In genomic region chr3:184133840-184134745, GRCh38 we compare ENCODE assay signal across 8 cellular contexts. TPM values are rescaled to one million over a fixed set of nuclear protein-coding genes. Genes with fewer than 3 reads are reported as not detected.
DNase-seq lines count a peak whose midpoint lies in the region; ATAC-seq and TF ChIP-seq lines count a peak whose summit lies in the region.

No MANE protein-coding gene starts in this region.

- 0 out of 2 replicates have a peak, but pooled peaks have one; percentile 2 for TF ChIP-seq CTCF in WERI-Rb-1 (IDR thresholded peaks at IDR 0.05; ENCODE audit: low read depth, low read length)
- TF ChIP-seq CTCF in kidney epithelial cell (IDR thresholded peaks at IDR 0.05; ENCODE audit: insufficient read depth, low read length, poor library complexity, severe bottlenecking), result no peak
- TF ChIP-seq CTCF in spleen (IDR thresholded peaks at IDR 0.05 in 8 of 11, conservative IDR thresholded peaks at IDR 0.05 in 3 of 11), result no peak

- 1 to 2% (median 2%) methylated on average over 36 to 37 of the region's 37 CpGs for WGBS in spleen, 5 donors

- H3K9me3 ChIP-seq in WERI-Rb-1 (ENCODE audit: severe bottlenecking) (no peaks in the 10 kb centered on the region), spleen (no peaks in the 10 kb centered on the region)

- peak overlapping the region; percentile 99 for H3K4me3 ChIP-seq in WERI-Rb-1 (ENCODE audit: low read depth, low read length)
- H3K4me3 ChIP-seq in kidney epithelial cell (ENCODE audit: low read depth, low read length), result peak overlapping the region; percentile 83
- H3K4me3 ChIP-seq in spleen, result peak overlapping the region; percentile 64 to 99 (median 94)

- no peak for ATAC-seq in GM19467 (IDR thresholded peaks at IDR 0.05; ENCODE audit: unreplicated experiment)

- TF ChIP-seq POLR2A in spleen (IDR thresholded peaks at IDR 0.05), result no peak

- H3K27ac ChIP-seq in WERI-Rb-1 (peak overlapping the region; percentile 84), cingulate gyrus (ENCODE audit: low read depth, low read length) (peak overlapping the region; percentile 95), spleen (peak overlapping the region; percentile 80 to 96 (median 92))

- intact Hi-C loops in spleen (cut with DNase I; ENCODE audit: low total_unique reads), result no loop called here

- H3K36me3 ChIP-seq in WERI-Rb-1, result peaks cover 21% of the 10 kb centered on the region
- no peaks in the 10 kb centered on the region for H3K36me3 ChIP-seq in kidney epithelial cell (ENCODE audit: control insufficient read depth, insufficient read depth, low read length)
- H3K36me3 ChIP-seq in spleen, result peaks cover 0 to 22% (median 14%) of the 10 kb centered on the region in 6 donors

- H3K27me3 ChIP-seq in WERI-Rb-1 (ENCODE audit: insufficient read depth, low read depth, severe bottlenecking) (no peaks in the 10 kb centered on the region), kidney epithelial cell (ENCODE audit: control insufficient read depth, insufficient read depth, low read length) (no peaks in the 10 kb centered on the region), spleen (replicated peaks in 1 of 7) (no peaks in the 10 kb centered on the region)

- DNase-seq in D341Med (ENCODE audit: low spot score), result peak; percentile 89
- DNase-seq in HCEC 1CT, result peak; percentile 73
- DNase-seq in NCI-H2171 treated with DMSO at 0.1 percent for 48 hours (lab: John Stamatoyannopoulos, UW), result peak; percentile 86
- peak; percentile 90 for DNase-seq in WERI-Rb-1
- DNase-seq in kidney epithelial cell (ENCODE audit: low read depth), result no peak
- DNase-seq in spleen, result peak; percentile 93

- peaks cover 15 to 41% (median 28%) of the 10 kb centered on the region in 6 donors for H3K4me1 ChIP-seq in spleen

RNA-seq across cellular contexts. Expression of gene EIF2B5, which starts 1.1 kb away (rescaled TPM):
- 28.8 and 33.8 TPM in 2 replicates for total RNA-seq in kidney epithelial cell
- total RNA-seq in spleen, result 10 to 100 TPM; 40.4 to 50.7 (median 46.3) TPM
- polyA plus RNA-seq in spleen, result 10 to 100 TPM; 40.4 to 55.7 (median 52.8) TPM

RNA-seq across cellular contexts. Expression of gene DVL3, which starts 21.1 kb away (rescaled TPM):
- total RNA-seq in kidney epithelial cell, result 51.7 and 61.6 TPM in 2 replicates
- total RNA-seq in spleen, result 10 to 100 TPM; 40.3 to 67.3 (median 54.2) TPM
- polyA plus RNA-seq in spleen, result 10 to 100 TPM; 12.3 to 28.2 (median 15.8) TPM

RNA-seq across cellular contexts. Expression of gene HTR3E, which starts 37.2 kb away (rescaled TPM):
- total RNA-seq in kidney epithelial cell (not detected in 2 replicates), spleen (not detected)
- not detected for polyA plus RNA-seq in spleen

RNA-seq across cellular contexts. Expression of gene AP2M1, which starts 40.6 kb away (rescaled TPM):
- total RNA-seq in kidney epithelial cell (282 and 297 TPM in 2 replicates), spleen (100 to 1,000 TPM; 192 to 254 (median 204) TPM)
- 100 to 1,000 TPM in 2 of 3 donors, 10 to 100 TPM in 1; 98.7 to 155 (median 137) TPM for polyA plus RNA-seq in spleen

RNA-seq across cellular contexts. Expression of gene ABCF3, which starts 51.9 kb away (rescaled TPM):
- total RNA-seq in kidney epithelial cell (55.7 and 57.9 TPM in 2 replicates), spleen (10 to 100 TPM; 46.4 to 90.7 (median 69.8) TPM)
- polyA plus RNA-seq in spleen, result 10 to 100 TPM; 35.3 to 67.3 (median 61.2) TPM
